ENCODE assay signal across 12 cellular contexts in the genomic region with DNA sequence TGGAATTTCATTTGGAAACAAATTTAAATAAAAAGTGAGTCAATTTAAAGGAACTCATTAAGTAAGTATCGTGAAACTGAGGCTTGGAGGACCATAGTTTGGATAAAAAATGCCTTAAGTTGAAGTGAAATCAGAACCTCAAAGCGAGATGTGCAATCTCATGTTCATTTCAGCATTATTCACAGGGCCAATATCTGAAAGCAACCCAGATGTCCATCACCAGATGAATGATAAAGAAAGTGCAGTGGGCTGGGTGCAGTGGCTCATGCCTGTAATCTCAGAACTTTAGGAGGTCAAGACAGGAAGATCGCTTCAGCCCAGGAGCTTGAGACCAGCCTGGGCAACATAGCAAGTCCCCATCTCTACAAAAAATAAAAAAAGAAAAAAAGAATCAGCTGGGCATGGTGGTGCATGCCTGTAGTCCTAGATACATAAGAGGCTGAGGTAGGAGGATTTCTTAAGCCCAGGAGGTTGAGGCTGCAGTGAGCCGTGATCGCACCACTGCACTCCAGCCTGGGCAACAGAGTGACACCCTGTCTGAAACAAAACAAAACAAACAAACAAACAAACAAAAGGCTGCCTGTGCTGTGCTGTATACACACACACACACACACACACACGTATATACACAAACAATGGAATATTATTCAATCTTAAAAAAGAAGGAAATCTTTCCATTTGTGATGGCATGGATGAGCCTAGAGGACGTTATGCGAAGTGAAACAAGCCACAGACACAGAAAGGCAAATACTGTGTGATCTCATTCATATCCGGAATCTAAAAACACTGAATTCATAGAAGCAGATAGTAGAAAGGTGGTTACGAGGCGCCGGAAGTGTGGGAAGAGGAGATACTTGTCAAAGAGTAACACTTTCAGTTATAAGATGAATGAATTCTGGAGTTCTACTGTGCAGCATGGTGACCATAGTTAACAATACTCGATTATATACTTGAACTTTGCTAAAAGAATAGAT. TPM values are rescaled to one million over a fixed set of nuclear protein-coding genes. Genes with fewer than 3 reads are reported as not detected.
DNase-seq lines count a peak whose midpoint lies in the region; FAIRE-seq and TF ChIP-seq lines count a peak whose summit lies in the region.
"Had no signal": no experiment of that assay in that cellular context is flagged by ENCODE, and none has a peak within 500 bp of the region (broad histone marks: within the 10 kb centered on the region; RNA-seq: fewer than 3 reads in every experiment).

No MANE protein-coding gene starts in this region.

- H3K36me3 ChIP-seq in KOPT-K1 (ENCODE audit: insufficient read depth, low read length) (no peaks in the 10 kb centered on the region), colonic mucosa (no peaks in the 10 kb centered on the region)
- H3K36me3 ChIP-seq: tibial artery had no signal

- H3K27me3 ChIP-seq in colonic mucosa, result no peaks in the 10 kb centered on the region
- H3K27me3 ChIP-seq: tibial artery had no signal

- H3K9ac ChIP-seq in colonic mucosa (ENCODE audit: low read depth in 2 of 2, low read length in 2 of 2), result no peak overlapping the region

- peak overlapping the region; percentile 25 for H3K27ac ChIP-seq in KOPT-K1 (ENCODE audit: low read depth, low read length, poor library complexity, severe bottlenecking)
- no peak overlapping the region for H3K27ac ChIP-seq in colonic mucosa
- H3K27ac ChIP-seq: A549, epithelial cell of prostate, tibial artery had no signal

- intact Hi-C loops in colonic mucosa (cut with DNase I), result no loop called here

- peak; percentile 39 for DNase-seq in activated CD8-positive, alpha-beta memory T cell treated with anti-CD3 and anti-CD28 coated beads, Interleukin-2, amount 50 U/mL, for 24 hours (ENCODE audit: extremely low read depth)
- DNase-seq in activated CD8-positive, alpha-beta memory T cell treated with anti-CD3 and anti-CD28 coated beads for 24 hours, result no peak
- DNase-seq in activated effector memory CD4-positive, alpha-beta T cell treated with anti-CD3 and anti-CD28 coated beads, Interleukin-2, amount 50 U/mL, for 16 hours, result peak; percentile 84
- DNase-seq in urothelium cell line (ENCODE audit: low spot score), result no peak
- no peak for DNase-seq in hippocampal formation (lab: John Stamatoyannopoulos, UW)
- DNase-seq in NCI-H2196 treated with DMSO at 0.1 percent for 48 hours (lab: John Stamatoyannopoulos, UW; ENCODE audit: unreplicated experiment), result no peak
- DNase-seq in colonic mucosa, result no peak
- DNase-seq: SHP77 treated with DMSO at 0.1 percent for 48 hours had no signal

- TF ChIP-seq CTCF in colonic mucosa (IDR thresholded peaks at IDR 0.05), result no peak

- H3K4me3 ChIP-seq in colonic mucosa, result no peak overlapping the region
- H3K4me3 ChIP-seq: A549, tibial artery had no signal

- peak; percentile 27 for FAIRE-seq in urothelium cell line (lab: Jason Lieb, UNC)
- FAIRE-seq: A549 had no signal

- no peaks in the 10 kb centered on the region for H3K4me1 ChIP-seq in colonic mucosa
- H3K4me1 ChIP-seq: A549 had no signal

- no peaks in the 10 kb centered on the region for H3K9me3 ChIP-seq in KOPT-K1 (ENCODE audit: insufficient read depth, low read length, poor library complexity, severe bottlenecking)
- no peaks in the 10 kb centered on the region for H3K9me3 ChIP-seq in colonic mucosa
- H3K9me3 ChIP-seq: A549, tibial artery had no signal

RNA-seq across cellular contexts. Expression of a gene that starts 14.5 kb away (rescaled TPM):
- total RNA-seq in colonic mucosa, result 1 to 10 TPM; 1.3 to 2.5 TPM

Comparison
In these comparisons a context has a peak if more than half of its experiments do, and no peak if none do; other contexts are left out.
1. DNase-seq: peak in activated CD8-positive, alpha-beta memory T cell treated with anti-CD3 and anti-CD28 coated beads, Interleukin-2, amount 50 U/mL, for 24 hours (single experiment) and activated effector memory CD4-positive, alpha-beta T cell treated with anti-CD3 and anti-CD28 coated beads, Interleukin-2, amount 50 U/mL, for 16 hours (single experiment); none in activated CD8-positive, alpha-beta memory T cell treated with anti-CD3 and anti-CD28 coated beads for 24 hours (single experiment), urothelium cell line (single experiment), hippocampal formation (0 of 2), NCI-H2196 treated with DMSO at 0.1 percent for 48 hours (single experiment) and colonic mucosa (single experiment).